ENCODE assay signal across 8 cellular contexts in genomic region chr2:64227603-64228125, GRCh38.
A peak's percentile ranks its signal among the peaks of the same experiment; 100 is the strongest.
DNase-seq lines count a peak whose midpoint lies in the region; ATAC-seq and TF ChIP-seq lines count a peak whose summit lies in the region.

No MANE protein-coding gene starts in this region.

- H3K79me2 ChIP-seq in OCI-LY3 (ENCODE audit: low read length) (no peaks in the 10 kb centered on the region), trophoblast cell (ENCODE audit: control insufficient read depth, insufficient read depth, low read length, poor library complexity) (no peaks in the 10 kb centered on the region)

- no peak for ATAC-seq in HG02973 (IDR thresholded peaks at IDR 0.05; ENCODE audit: unreplicated experiment)
- no peak for ATAC-seq in GM21390 (IDR thresholded peaks at IDR 0.05; ENCODE audit: unreplicated experiment)

- no peaks in the 10 kb centered on the region for H3K9me3 ChIP-seq in OCI-LY3 (ENCODE audit: insufficient read depth, low read length)
- no peaks in the 10 kb centered on the region for H3K9me3 ChIP-seq in trophoblast cell (ENCODE audit: insufficient read depth, low read depth, low read length)

- H3K27ac ChIP-seq in OCI-LY3 (ENCODE audit: low read length): peak overlapping the region; percentile 50; the same call in 1 of the 2 replicates
- peak overlapping the region; percentile 29 for H3K27ac ChIP-seq in epithelial cell of prostate
- H3K27ac ChIP-seq in trophoblast cell (ENCODE audit: low read depth, low read length): peak overlapping the region; percentile 76

- H4K12ac ChIP-seq in trophoblast cell (ENCODE audit: low read depth, low read length): peak overlapping the region; percentile 26

- H3K4me2 ChIP-seq in OCI-LY3 (ENCODE audit: low read length) (peak overlapping the region; percentile 87), trophoblast cell (ENCODE audit: low read length) (peak overlapping the region; percentile 78)

- H3K23ac ChIP-seq in trophoblast cell (ENCODE audit: low read length): no peak overlapping the region

- no peak overlapping the region for H3K18ac ChIP-seq in trophoblast cell (ENCODE audit: low read length)

- peaks cover 6% of the 10 kb centered on the region for H3K79me1 ChIP-seq in trophoblast cell (ENCODE audit: low read length)

- H4K20me1 ChIP-seq in OCI-LY3 (ENCODE audit: insufficient read depth, low read length): no peaks in the 10 kb centered on the region

- no peak overlapping the region for H2AK5ac ChIP-seq in trophoblast cell (ENCODE audit: low read length)

- no peak for TF ChIP-seq CTCF in OCI-LY3 (IDR thresholded peaks at IDR 0.05; ENCODE audit: low read depth, low read length)

- H3K4me1 ChIP-seq in OCI-LY3 (ENCODE audit: low read length) (peaks cover 26% of the 10 kb centered on the region), trophoblast cell (ENCODE audit: control insufficient read depth in 1 of 2, insufficient read depth in 2 of 2, low read length in 2 of 2) (peaks cover 2% of the 10 kb centered on the region in 2 experiments)

- no peak overlapping the region for H4K8ac ChIP-seq in trophoblast cell (ENCODE audit: low read depth, low read length)

- H3K27me3 ChIP-seq in OCI-LY3 (ENCODE audit: low read depth, low read length): no peaks in the 10 kb centered on the region
- H3K27me3 ChIP-seq in trophoblast cell (ENCODE audit: insufficient read depth, low read length): no peaks in the 10 kb centered on the region

- peak overlapping the region; percentile 76 for H3K4me3 ChIP-seq in OCI-LY3 (ENCODE audit: low read length)
- no peak overlapping the region for H3K4me3 ChIP-seq in trophoblast cell (ENCODE audit: low read depth, low read length)

- peak overlapping the region; percentile 38 for H4K91ac ChIP-seq in trophoblast cell (ENCODE audit: low read depth, low read length)

- no peak overlapping the region for H3K4ac ChIP-seq in trophoblast cell (ENCODE audit: low read depth, low read length)

- peak overlapping the region; percentile 52 for H2BK12ac ChIP-seq in trophoblast cell (ENCODE audit: low read length)

- peak overlapping the region; percentile 90 for H2AFZ ChIP-seq in OCI-LY3 (ENCODE audit: low read depth, low read length)
- H2AFZ ChIP-seq in trophoblast cell (ENCODE audit: insufficient read depth, low read length, poor library complexity): peak overlapping the region; percentile 61

- peak overlapping the region; percentile 29 for H3K14ac ChIP-seq in trophoblast cell (ENCODE audit: low read length)

- H2BK120ac ChIP-seq in trophoblast cell (ENCODE audit: insufficient read depth, low read length, poor library complexity): peak overlapping the region; percentile 46

- peak overlapping the region; percentile 60 for H2BK5ac ChIP-seq in trophoblast cell (ENCODE audit: low read depth, low read length, poor library complexity)

- H3K36me3 ChIP-seq in OCI-LY3 (replicated peaks; ENCODE audit: low read depth, low read length) (no peaks in the 10 kb centered on the region), trophoblast cell (ENCODE audit: control insufficient read depth in 1 of 2, insufficient read depth in 2 of 2, low read length in 2 of 2) (no peaks in the 10 kb centered on the region)

- DNase-seq in DMS114 treated with DMSO at 0.1 percent for 48 hours (lab: John Stamatoyannopoulos, UW; ENCODE audit: unreplicated experiment): peak; percentile 26
- DNase-seq in epithelial cell of prostate (ENCODE audit: low read depth, low spot score): no peak
- no peak for DNase-seq in trophoblast cell
- DNase-seq in stimulated activated CD4-positive, alpha-beta T cell treated with anti-CD3 and anti-CD28 coated beads, Interleukin-4, amount 100 ng/mL, for 4 hours: no peak
- no peak for DNase-seq in NOMO-1 treated with DMSO at 0.1 percent for 48 hours (lab: John Stamatoyannopoulos, UW; ENCODE audit: unreplicated experiment)

- H3K9ac ChIP-seq in OCI-LY3 (ENCODE audit: low read length) (peak overlapping the region; percentile 79), trophoblast cell (ENCODE audit: low read length) (no peak overlapping the region)

- whole genome bisulfite sequencing in trophoblast cell (ENCODE audit: extremely low coverage, insufficient coverage, insufficient read length): no CpG with 5 or more reads among the region's 7 CpGs
